7 cellular contexts compared by ENCODE assay signal in the genomic region with DNA sequence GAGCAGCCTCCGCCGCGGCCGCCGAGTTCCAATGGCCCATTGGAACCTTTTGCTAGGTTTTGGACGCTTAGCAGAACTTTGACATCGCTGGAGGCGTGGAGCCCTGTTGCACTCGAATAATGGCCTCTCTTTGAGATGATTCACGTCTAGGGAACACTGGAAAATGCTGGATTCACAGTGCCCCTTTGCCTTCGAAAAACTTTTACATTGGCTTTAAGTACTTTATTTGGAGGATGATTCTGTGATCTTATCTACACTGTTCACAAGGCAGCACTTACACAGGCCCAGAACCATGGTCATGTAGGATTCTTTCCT. TPM values are rescaled to one million over a fixed set of nuclear protein-coding genes. Genes with fewer than 3 reads are reported as not detected.
A peak's percentile ranks its signal among the peaks of the same experiment; 100 is the strongest.
DNase-seq lines count a peak whose midpoint lies in the region; ATAC-seq, FAIRE-seq and TF ChIP-seq lines count a peak whose summit lies in the region.

No MANE protein-coding gene starts in this region.

- peak overlapping the region; percentile 97 for H2AFZ ChIP-seq in astrocyte (ENCODE audit: low read depth, low read length)

- peak overlapping the region; percentile 83 for H3K9ac ChIP-seq in astrocyte (ENCODE audit: low read length)
- peak overlapping the region; percentile 77 to 83 for H3K9ac ChIP-seq in kidney (ENCODE audit: low read length in 2 of 2)
- H3K9ac ChIP-seq in subcutaneous abdominal adipose tissue (ENCODE audit: low read length in 5 of 5) = peak overlapping the region; percentile 72 to 87 (median 77)

- peak overlapping the region; percentile 85 for H3K4me3 Mint-ChIP-seq in astrocyte (ENCODE audit: unreplicated experiment)

- H3K27ac ChIP-seq in astrocyte (ENCODE audit: low read depth, low read length) (peak overlapping the region; percentile 57), kidney (ENCODE audit: low read depth in 2 of 2, low read length in 2 of 2) (peak overlapping the region; percentile 93 to 94), subcutaneous abdominal adipose tissue (ENCODE audit: low read depth, low read length) (peak overlapping the region; percentile 79)

- H3K4me3 ChIP-seq in astrocyte (ENCODE audit: insufficient read depth, low read depth, low read length) (peak overlapping the region; percentile 87), kidney (ENCODE audit: low read length in 2 of 2) (peak overlapping the region; percentile 85 to 90), subcutaneous abdominal adipose tissue (ENCODE audit: low read depth in 1 of 5, low read length in 5 of 5) (peak overlapping the region; percentile 73 to 86 (median 85))

- H3K79me2 ChIP-seq in astrocyte (ENCODE audit: insufficient read depth, low read length) = no peaks in the 10 kb centered on the region

- H3K9me3 Mint-ChIP-seq in astrocyte (ENCODE audit: unreplicated experiment) = no peaks in the 10 kb centered on the region

- H3K27me3 Mint-ChIP-seq in astrocyte (ENCODE audit: low read depth, unreplicated experiment) = peaks cover 5% of the 10 kb centered on the region

- no peak for DNase-seq in astrocyte (ENCODE audit: low read depth)
- no peak for DNase-seq in kidney
- no peak for DNase-seq in SKM-1 treated with dmso at 0.1 percent for 144 hours (lab: John Stamatoyannopoulos, UW; ENCODE audit: unreplicated experiment)
- no peak for DNase-seq in NCI-H510A (lab: John Stamatoyannopoulos, UW)
- no peak for DNase-seq in NCI-H1417 treated with DMSO at 0.1 percent for 48 hours (lab: John Stamatoyannopoulos, UW)

- H3K27ac Mint-ChIP-seq in astrocyte (ENCODE audit: unreplicated experiment) = peak overlapping the region; percentile 27

- H3K4me2 ChIP-seq in astrocyte (ENCODE audit: low read length) = peak overlapping the region; percentile 88

- peaks cover 5% of the 10 kb centered on the region for H3K36me3 Mint-ChIP-seq in astrocyte (ENCODE audit: low read depth, unreplicated experiment)

- peaks cover 12% of the 10 kb centered on the region for H4K20me1 ChIP-seq in astrocyte (ENCODE audit: insufficient read depth, low read length)

- H3K4me1 ChIP-seq in astrocyte (ENCODE audit: insufficient read depth, low read length) = no peaks in the 10 kb centered on the region
- peaks cover 0 to 5% of the 10 kb centered on the region in 2 donors for H3K4me1 ChIP-seq in kidney (ENCODE audit: control insufficient read depth in 1 of 2, insufficient read depth in 1 of 2, low read depth in 1 of 2, low read length in 2 of 2)
- peaks cover 0 to 26% (median 19%) of the 10 kb centered on the region in 5 donors for H3K4me1 ChIP-seq in subcutaneous abdominal adipose tissue (ENCODE audit: control insufficient read depth in 5 of 5, insufficient read depth in 5 of 5, low read length in 5 of 5)

- H3K4me1 Mint-ChIP-seq in astrocyte (ENCODE audit: low read depth, unreplicated experiment) = peaks cover 8% of the 10 kb centered on the region

- H3K36me3 ChIP-seq in astrocyte (ENCODE audit: insufficient read depth, low read length) (no peaks in the 10 kb centered on the region), kidney (ENCODE audit: control insufficient read depth in 1 of 2, insufficient read depth in 2 of 2, low read length in 2 of 2) (no peaks in the 10 kb centered on the region), subcutaneous abdominal adipose tissue (ENCODE audit: control insufficient read depth in 5 of 5, insufficient read depth in 5 of 5, low read length in 5 of 5) (no peaks in the 10 kb centered on the region)

- TF ChIP-seq CTCF in astrocyte (IDR thresholded peaks at IDR 0.05; ENCODE audit: insufficient read depth, low read depth, low read length) (no peak), kidney (IDR thresholded peaks at IDR 0.05; ENCODE audit: borderline replicate concordance, extremely low read depth, insufficient read depth) (no peak)

- ATAC-seq in HG02588 (IDR thresholded peaks at IDR 0.05; ENCODE audit: unreplicated experiment) = peak; percentile 2

- H3K9me3 ChIP-seq in astrocyte (ENCODE audit: insufficient read depth, low read depth, low read length) (no peaks in the 10 kb centered on the region), kidney (ENCODE audit: control insufficient read depth in 1 of 2, low read length in 2 of 2) (no peaks in the 10 kb centered on the region), subcutaneous abdominal adipose tissue (ENCODE audit: control insufficient read depth in 5 of 5, low read length in 5 of 5) (no peaks in the 10 kb centered on the region)

- H3K27me3 ChIP-seq in astrocyte (ENCODE audit: insufficient read depth, low read length) = no peaks in the 10 kb centered on the region
- no peaks in the 10 kb centered on the region for H3K27me3 ChIP-seq in subcutaneous abdominal adipose tissue (ENCODE audit: control insufficient read depth in 5 of 5, insufficient read depth in 4 of 5, low read length in 5 of 5)

- FAIRE-seq in astrocyte (lab: Jason Lieb, UNC) (peak; percentile 5), kidney (lab: Jason Lieb, UNC) (no peak)

- intact Hi-C loops in kidney (cut with DNase I) = no loop called here

RNA-seq across cellular contexts. Expression of gene PPIC, which starts 0.5 kb away (rescaled TPM):
- total RNA-seq in astrocyte = 51.9 and 68.5 TPM in 2 replicates
- total RNA-seq in kidney = 46.1 TPM
- polyA plus RNA-seq in kidney (ENCODE audit: insufficient read depth, low read depth, low replicate concordance) = 49.5 TPM

RNA-seq across cellular contexts. Expression of gene PRDM6, which starts 52.0 kb away (rescaled TPM):
- 0.43 and 1.2 TPM in 2 replicates for total RNA-seq in astrocyte
- 1.4 TPM for total RNA-seq in kidney
- 1.5 TPM for polyA plus RNA-seq in kidney (ENCODE audit: insufficient read depth, low read depth, low replicate concordance)
